1 cellular context compared by ENCODE assay signal in genomic region chr12:810635-811415, GRCh38.
A peak's percentile ranks its signal among the peaks of the same experiment; 100 is the strongest.
TF ChIP-seq lines count a peak whose summit lies in the region.

No MANE protein-coding gene starts in this region.

TF ChIP-seq in HEK293, 187 proteins besides CTCF, POLR2A, EP300 and RAD21 (continued from another document and continues in another):
- TF ChIP-seq TSHZ1 (tag by site-specific recombination; IDR thresholded peaks at IDR 0.05; ENCODE audit: borderline replicate concordance), result 0 out of 2 replicates have a peak, but pooled peaks have one; percentile 6
- 0 out of 2 replicates have a peak, but pooled peaks have one; percentile 39 for TF ChIP-seq ZBTB1 (tag by site-specific recombination; IDR thresholded peaks at IDR 0.05)
- TF ChIP-seq ZNF707 (tag by site-specific recombination; IDR thresholded peaks at IDR 0.05), result no peak
- no peak for TF ChIP-seq ZNF211 (tag by site-specific recombination; IDR thresholded peaks at IDR 0.05; ENCODE audit: low read depth)
- peak; percentile 97 for TF ChIP-seq ZNF629 (tag by site-specific recombination; IDR thresholded peaks at IDR 0.05)
- TF ChIP-seq ZBTB17 (tag by site-specific recombination; IDR thresholded peaks at IDR 0.05), result peak; percentile 16; the same call in 1 of the 2 replicates
- peak; percentile 56 for TF ChIP-seq ZNF843 (tag by site-specific recombination; IDR thresholded peaks at IDR 0.05)
- TF ChIP-seq SCRT2 (tag by site-specific recombination; IDR thresholded peaks at IDR 0.05), result no peak
- peak; percentile 22; the same call in 1 of the 2 replicates for TF ChIP-seq ZNF394 (tag by site-specific recombination; IDR thresholded peaks at IDR 0.05; ENCODE audit: borderline replicate concordance)
- TF ChIP-seq ZNF10 (tag by site-specific recombination; IDR thresholded peaks at IDR 0.05), result peak; percentile 55; the same call in 1 of the 2 replicates
- TF ChIP-seq ZNF600 (tag by site-specific recombination; IDR thresholded peaks at IDR 0.05), result peak; percentile 60; the same call in 1 of the 2 replicates
- TF ChIP-seq ZNF692 (tag by site-specific recombination; IDR thresholded peaks at IDR 0.05), result peak; percentile 64; the same call in 1 of the 2 replicates
- TF ChIP-seq HOXC10 (CRISPR knock-in tag; IDR thresholded peaks at IDR 0.05), result no peak
- TF ChIP-seq ZNF518A (tag by site-specific recombination; conservative IDR thresholded peaks at IDR 0.05; ENCODE audit: low read depth), result 0 out of 2 replicates have a peak, but pooled peaks have one; percentile 17
- TF ChIP-seq GLIS1 (tag by site-specific recombination; IDR thresholded peaks at IDR 0.05), result peak; percentile 71
- no peak for TF ChIP-seq ZNF18 (tag by site-specific recombination; IDR thresholded peaks at IDR 0.05)
- no peak for TF ChIP-seq ZNF704 (tag by site-specific recombination; IDR thresholded peaks at IDR 0.05)
- TF ChIP-seq ZFP37 (tag by site-specific recombination; IDR thresholded peaks at IDR 0.05), result 0 out of 2 replicates have a peak, but pooled peaks have one; percentile 18
- peak; percentile 92 for TF ChIP-seq SP7 (tag by site-specific recombination; IDR thresholded peaks at IDR 0.05)
- no peak; the same call in 1 of the 2 replicates for TF ChIP-seq KLF9 (tag by site-specific recombination; IDR thresholded peaks at IDR 0.05; ENCODE audit: low read depth)
- 0 out of 2 replicates have a peak, but pooled peaks have one; percentile 29 for TF ChIP-seq ZNF398 (tag by site-specific recombination; IDR thresholded peaks at IDR 0.05)
- TF ChIP-seq PRDM6 (tag by site-specific recombination; IDR thresholded peaks at IDR 0.05), result peak; percentile 46
- TF ChIP-seq ZBTB21 (tag by site-specific recombination; IDR thresholded peaks at IDR 0.05), result peak; percentile 89
- 0 out of 2 replicates have a peak, but pooled peaks have one; percentile 22 for TF ChIP-seq KLF8 (tag by site-specific recombination; IDR thresholded peaks at IDR 0.05)
- peak; percentile 89 for TF ChIP-seq PATZ1 (tag by site-specific recombination; IDR thresholded peaks at IDR 0.05)
- peak; percentile 79 for TF ChIP-seq INSM2 (tag by site-specific recombination; IDR thresholded peaks at IDR 0.05)
- peak; percentile 63 for TF ChIP-seq KLF10 (tag by site-specific recombination; IDR thresholded peaks at IDR 0.05)
- peak; percentile 35; the same call in 1 of the 2 replicates for TF ChIP-seq ZNF391 (tag by site-specific recombination; IDR thresholded peaks at IDR 0.05; ENCODE audit: borderline replicate concordance, low read depth)
- 0 out of 2 replicates have a peak, but pooled peaks have one; percentile 12 for TF ChIP-seq ZBTB44 (tag by site-specific recombination; IDR thresholded peaks at IDR 0.05)
- peak; percentile 11; the same call in 1 of the 2 replicates for TF ChIP-seq ZNF558 (tag by site-specific recombination; IDR thresholded peaks at IDR 0.05)
- no peak for TF ChIP-seq ZNF157 (tag by site-specific recombination; IDR thresholded peaks at IDR 0.05)
- TF ChIP-seq ZNF335 (tag by site-specific recombination; conservative IDR thresholded peaks at IDR 0.05), result peak; percentile 18; the same call in 1 of the 2 replicates
